In genomic region chr1:235720544-235720943, GRCh38 we compare ENCODE assay signal across 1 cellular context.
TF ChIP-seq lines count a peak whose summit lies in the region.

No MANE protein-coding gene starts in this region.

TF ChIP-seq in SK-N-SH, 30 proteins besides CTCF, POLR2A, EP300 and RAD21 (continued from another document):
- TF ChIP-seq PBX3 (IDR thresholded peaks at IDR 0.05) (no peak), FOXJ3 (CRISPR knock-in tag; IDR thresholded peaks at IDR 0.05) (no peak)
